ENCODE assay signal across 15 cellular contexts in genomic region chr18:74289946-74290478, GRCh38. TPM values are rescaled to one million over a fixed set of nuclear protein-coding genes. Genes with fewer than 3 reads are reported as not detected.
DNase-seq lines count a peak whose midpoint lies in the region; ATAC-seq and TF ChIP-seq lines count a peak whose summit lies in the region.
"Had no signal": no experiment of that assay in that cellular context is flagged by ENCODE, and none has a peak within 500 bp of the region (broad histone marks: within the 10 kb centered on the region; RNA-seq: fewer than 3 reads in every experiment).

No MANE protein-coding gene starts in this region.

- TF ChIP-seq CTCF in CD4-positive, alpha-beta T cell (IDR thresholded peaks at IDR 0.05), result no peak
- no peak for TF ChIP-seq CTCF in Loucy (conservative IDR thresholded peaks at IDR 0.05; ENCODE audit: low read length)
- no peak for TF ChIP-seq CTCF in endodermal cell (conservative IDR thresholded peaks at IDR 0.05)
- TF ChIP-seq CTCF in neural progenitor cell (IDR thresholded peaks at IDR 0.05), result no peak
- no peak for TF ChIP-seq CTCF in MM.1S (IDR thresholded peaks at IDR 0.05; ENCODE audit: low read length)

- WGBS in endodermal cell (ENCODE audit: insufficient coverage in 1 of 2, insufficient read length in 1 of 2), 2 experiments, result 95 to 97% methylated on average over 5 to 7 of the region's 9 CpGs

- H3K27ac ChIP-seq in CD4-positive, alpha-beta T cell (ENCODE audit: low read depth, low read length), result no peak overlapping the region
- H3K27ac ChIP-seq in endodermal cell (ENCODE audit: low read depth, low read length), result no peak overlapping the region
- no peak overlapping the region for H3K27ac ChIP-seq in neural progenitor cell
- no peak overlapping the region for H3K27ac ChIP-seq in MM.1S (ENCODE audit: low read length)

- no peak overlapping the region for H3K9ac ChIP-seq in Loucy (ENCODE audit: low read depth, low read length, poor library complexity, severe bottlenecking)
- H3K9ac ChIP-seq in endodermal cell (ENCODE audit: extremely low read depth, low read length, poor library complexity, severe bottlenecking), result no peak overlapping the region
- H3K9ac ChIP-seq in neural progenitor cell, result no peak overlapping the region
- H3K9ac ChIP-seq in MM.1S (ENCODE audit: low read length), result no peak overlapping the region

- no peak for ATAC-seq in CD4-positive, alpha-beta T cell (ENCODE audit: poor library complexity)
- no peak for ATAC-seq in GM21528 (IDR thresholded peaks at IDR 0.05; ENCODE audit: low FRiP score, unreplicated experiment)
- ATAC-seq: activated T-helper 17 cell treated with anti-CD3 and anti-CD28 coated beads, Interleukin-2, amount 50 U/mL, for 72 hours; stimulated activated naive B cell treated with anti-CD40 and anti-IgM and Interleukin-4, amounts not matched to agents 10 μg/mL and 1 μg/mL and 100 μg/mL, for 72 hours had no signal

- H3F3A ChIP-seq in Loucy (ENCODE audit: low read depth) (0 out of 2 replicates have a peak, but pooled peaks cover 4% of the 10 kb centered on the region), neural progenitor cell (ENCODE audit: low read depth) (peaks cover 3% of the 10 kb centered on the region), MM.1S (ENCODE audit: insufficient read depth, low read length) (no peaks in the 10 kb centered on the region; the same call in none of the 2 replicates)

- POLR2A ChIA-PET in CD4-positive, alpha-beta T cell (lab: Charles Lee), result no interaction called here

- H4K20me1 ChIP-seq in Loucy (ENCODE audit: insufficient read depth, low read length, poor library complexity, severe bottlenecking) (no peaks in the 10 kb centered on the region), neural progenitor cell (ENCODE audit: low read depth) (no peaks in the 10 kb centered on the region), MM.1S (ENCODE audit: insufficient read depth, low read length) (no peaks in the 10 kb centered on the region)

- peak overlapping the region; percentile 66 for H3K4me3 Mint-ChIP-seq in CD4-positive, alpha-beta T cell
- H3K4me3 Mint-ChIP-seq in endodermal cell (peak overlapping the region; percentile 86), neural progenitor cell (peak overlapping the region; percentile 93)
- H3K4me3 Mint-ChIP-seq: activated T-helper 17 cell treated with anti-CD3 and anti-CD28 coated beads, Interleukin-2, amount 50 U/mL, for 72 hours had no signal

- H3K79me2 ChIP-seq in Loucy (ENCODE audit: insufficient read depth, low read length) (peaks cover 37% of the 10 kb centered on the region; the same call in 1 of the 2 replicates), neural progenitor cell (ENCODE audit: low read depth) (no peaks in the 10 kb centered on the region), MM.1S (ENCODE audit: low read length) (peaks cover 60% of the 10 kb centered on the region)

- no peak overlapping the region for H3K27ac Mint-ChIP-seq in CD4-positive, alpha-beta T cell
- H3K27ac Mint-ChIP-seq in endodermal cell (no peak overlapping the region), neural progenitor cell (no peak overlapping the region)
- H3K27ac Mint-ChIP-seq: activated T-helper 17 cell treated with anti-CD3 and anti-CD28 coated beads, Interleukin-2, amount 50 U/mL, for 72 hours; stimulated activated naive B cell treated with anti-CD40 and anti-IgM and Interleukin-4, amounts not matched to agents 10 μg/mL and 1 μg/mL and 100 μg/mL, for 72 hours had no signal

- H3K36me3 ChIP-seq in Loucy (ENCODE audit: insufficient read depth, low read length) (no peaks in the 10 kb centered on the region), endodermal cell (ENCODE audit: control insufficient read depth, insufficient read depth, low read length) (no peaks in the 10 kb centered on the region), neural progenitor cell (no peaks in the 10 kb centered on the region), MM.1S (replicated peaks; ENCODE audit: insufficient read depth, low read length) (no peaks in the 10 kb centered on the region)

- H3K4me3 ChIP-seq in Loucy (ENCODE audit: low read length, poor library complexity, severe bottlenecking) (peak overlapping the region; percentile 74), endodermal cell (ENCODE audit: low read length) (no peak overlapping the region), neural progenitor cell (no peak overlapping the region), MM.1S (ENCODE audit: low read length) (no peak overlapping the region)

- CTCF ChIA-PET in CD4-positive, alpha-beta T cell (lab: Charles Lee), result interaction anchor here (1.2 to 1.8 kb wide), 2 partner anchors 20 to 203 kb away, joined by 3 read pairs; no protein-coding TSS in a partner anchor

- H3K9me2 ChIP-seq in Loucy (replicated peaks; ENCODE audit: low read depth, low read length) (no peaks in the 10 kb centered on the region), MM.1S (replicated peaks; ENCODE audit: insufficient read depth, low read length) (no peaks in the 10 kb centered on the region)

- no peak for DNase-seq in CD4-positive, alpha-beta T cell
- DNase-seq in endodermal cell (no peak), neural progenitor cell (ENCODE audit: low spot score) (no peak), NCI-H2081 treated with DMSO at 0.1 percent for 48 hours (lab: John Stamatoyannopoulos, UW) (no peak), MM.1S (no peak), NCI-H1694 (lab: John Stamatoyannopoulos, UW) (no peak)
- DNase-seq: kidney glomerular epithelial cell; NCI-H1105; NCI-H774; SHP77 treated with DMSO at 0.1 percent for 48 hours; stimulated activated naive B cell treated with anti-CD40 and anti-IgM and Interleukin-4, amounts not matched to agents 10 μg/mL and 1 μg/mL and 100 μg/mL, for 72 hours had no signal

- H3K36me3 Mint-ChIP-seq in CD4-positive, alpha-beta T cell (ENCODE audit: low read depth), result peaks cover 8% of the 10 kb centered on the region
- no peaks in the 10 kb centered on the region for H3K36me3 Mint-ChIP-seq in endodermal cell (ENCODE audit: low read depth)
- H3K36me3 Mint-ChIP-seq in neural progenitor cell, result peaks cover 1% of the 10 kb centered on the region

- H3K4me1 ChIP-seq in Loucy (ENCODE audit: insufficient read depth, low read length, poor library complexity, severe bottlenecking) (peaks cover 30% of the 10 kb centered on the region), endodermal cell (ENCODE audit: control insufficient read depth, insufficient read depth, low read length) (no peaks in the 10 kb centered on the region), neural progenitor cell (peaks cover 3% of the 10 kb centered on the region), MM.1S (ENCODE audit: low read length) (peaks cover 30% of the 10 kb centered on the region)

- no peaks in the 10 kb centered on the region for H3K9me3 ChIP-seq in CD4-positive, alpha-beta T cell (ENCODE audit: control insufficient read depth, low read length)
- H3K9me3 ChIP-seq in Loucy (ENCODE audit: insufficient read depth, low read depth, low read length) (no peaks in the 10 kb centered on the region), endodermal cell (ENCODE audit: control insufficient read depth, low read length) (peaks cover 5% of the 10 kb centered on the region), neural progenitor cell (ENCODE audit: low read depth) (peaks cover 5% of the 10 kb centered on the region), MM.1S (replicated peaks; ENCODE audit: insufficient read depth, low read length) (no peaks in the 10 kb centered on the region)

- intact Hi-C loops in CD4-positive, alpha-beta T cell (cut with DNase I, micrococcal nuclease), result loop anchor here (5.0 kb wide), 5 partner anchors 62 to 917 kb away; partner anchors contain the start of genes PTGR3 (in 1 of the 2) and ZNF407 (in 1 of the 2)

- H3K4me2 ChIP-seq in Loucy (ENCODE audit: low read depth, low read length, poor library complexity, severe bottlenecking) (peak overlapping the region; percentile 88), neural progenitor cell (no peak overlapping the region), MM.1S (ENCODE audit: low read depth, low read length) (no peak overlapping the region)

- no peaks in the 10 kb centered on the region for H3K27me3 ChIP-seq in CD4-positive, alpha-beta T cell (ENCODE audit: control insufficient read depth, insufficient read depth, low read length)
- H3K27me3 ChIP-seq in Loucy (ENCODE audit: insufficient read depth, low read length, poor library complexity, severe bottlenecking) (no peaks in the 10 kb centered on the region), endodermal cell (ENCODE audit: control insufficient read depth, insufficient read depth, low read length, poor library complexity, severe bottlenecking) (no peaks in the 10 kb centered on the region), neural progenitor cell (peaks cover 22% of the 10 kb centered on the region), MM.1S (replicated peaks; ENCODE audit: insufficient read depth, low read length) (no peaks in the 10 kb centered on the region)

- no peaks in the 10 kb centered on the region for H3K27me3 Mint-ChIP-seq in CD4-positive, alpha-beta T cell
- peaks cover 4% of the 10 kb centered on the region for H3K27me3 Mint-ChIP-seq in endodermal cell (ENCODE audit: insufficient read depth)
- peaks cover 7% of the 10 kb centered on the region for H3K27me3 Mint-ChIP-seq in neural progenitor cell (ENCODE audit: insufficient read depth, low read depth)
- H3K27me3 Mint-ChIP-seq: activated T-helper 17 cell treated with anti-CD3 and anti-CD28 coated beads, Interleukin-2, amount 50 U/mL, for 72 hours; stimulated activated naive B cell treated with anti-CD40 and anti-IgM and Interleukin-4, amounts not matched to agents 10 μg/mL and 1 μg/mL and 100 μg/mL, for 72 hours had no signal

- no peaks in the 10 kb centered on the region for H3K9me3 Mint-ChIP-seq in CD4-positive, alpha-beta T cell
- no peaks in the 10 kb centered on the region for H3K9me3 Mint-ChIP-seq in endodermal cell
- H3K9me3 Mint-ChIP-seq in neural progenitor cell, result peaks cover 2% of the 10 kb centered on the region
- H3K9me3 Mint-ChIP-seq: activated T-helper 17 cell treated with anti-CD3 and anti-CD28 coated beads, Interleukin-2, amount 50 U/mL, for 72 hours; stimulated activated naive B cell treated with anti-CD40 and anti-IgM and Interleukin-4, amounts not matched to agents 10 μg/mL and 1 μg/mL and 100 μg/mL, for 72 hours had no signal

- H2AFZ ChIP-seq in Loucy (ENCODE audit: low read length) (no peak overlapping the region), neural progenitor cell (replicated peaks) (no peak overlapping the region), MM.1S (ENCODE audit: low read length) (no peak overlapping the region)

- H3K4me1 Mint-ChIP-seq in CD4-positive, alpha-beta T cell (ENCODE audit: low read depth), result peaks cover 16% of the 10 kb centered on the region
- peaks cover 22% of the 10 kb centered on the region for H3K4me1 Mint-ChIP-seq in endodermal cell
- H3K4me1 Mint-ChIP-seq in neural progenitor cell, result peaks cover 10% of the 10 kb centered on the region

RNA-seq across cellular contexts. Expression of gene CYB5A, which starts 1.8 kb away (rescaled TPM):
- 1 to 10 TPM; 3.7 to 4.1 TPM for total RNA-seq in CD4-positive, alpha-beta T cell
- total RNA-seq in endodermal cell (100 to 1,000 TPM in 1 of 2 donors, 10 to 100 TPM in 1; 72.6 to 124 TPM), neural progenitor cell (ENCODE audit: low replicate concordance) (28.2 and 33.7 TPM in 2 replicates)
- 63.3 TPM for polyA plus RNA-seq in endodermal cell (2013, experiment 1 of 2)
- 48.4 TPM for polyA plus RNA-seq in endodermal cell (2013, experiment 2 of 2)

RNA-seq across cellular contexts. Expression of gene C18orf63, which starts 25.6 kb away (rescaled TPM):
- not detected for total RNA-seq in CD4-positive, alpha-beta T cell
- not detected for total RNA-seq in endodermal cell
- not detected for polyA plus RNA-seq in endodermal cell (2013, experiment 1 of 2)
- polyA plus RNA-seq in endodermal cell (2013, experiment 2 of 2), result not detected
- not detected in 2 replicates for total RNA-seq in neural progenitor cell (ENCODE audit: low replicate concordance)
- total RNA-seq: activated T-helper 17 cell treated with anti-CD3 and anti-CD28 coated beads, Interleukin-2, amount 50 U/mL, for 72 hours; fibroblast of lung had no signal
- polyA plus RNA-seq: fibroblast of lung had no signal
